ENCODE assay signal across 1 cellular context in genomic region chr17:43483674-43484551, GRCh38.
A peak's percentile ranks its signal among the peaks of the same experiment; 100 is the strongest.
TF ChIP-seq lines count a peak whose summit lies in the region.

Gene DHX8 (plus strand): TSS chr17:43483975. CDS start chr17:43484038, 63 bp downstream.

TF ChIP-seq in HepG2, 621 proteins besides CTCF, POLR2A, EP300 and RAD21 (continued from another document and continues in another):
- TF ChIP-seq TOPORS (CRISPR knock-in tag; IDR thresholded peaks at IDR 0.05) (peak; percentile 76; the same call in 1 of the 2 replicates), ZBTB14 (CRISPR knock-in tag; IDR thresholded peaks at IDR 0.05) (0 out of 2 replicates have a peak, but pooled peaks have one; percentile 65), TAF1 (CRISPR knock-in tag; IDR thresholded peaks at IDR 0.05) (peak; percentile 89), NAIF1 (CRISPR knock-in tag; IDR thresholded peaks at IDR 0.05; ENCODE audit: borderline replicate concordance) (peak; percentile 72; the same call in 1 of the 2 replicates), SALL2 (CRISPR knock-in tag; IDR thresholded peaks at IDR 0.05) (peak; percentile 98), HMG20A (CRISPR knock-in tag; IDR thresholded peaks at IDR 0.05; ENCODE audit: borderline replicate concordance) (no peak; the same call in 1 of the 2 replicates), ZNF20 (CRISPR knock-in tag; IDR thresholded peaks at IDR 0.05) (no peak), ZNF484 (CRISPR knock-in tag; IDR thresholded peaks at IDR 0.05; ENCODE audit: borderline replicate concordance, low read depth) (no peak), SMAD9 (CRISPR knock-in tag; IDR thresholded peaks at IDR 0.05) (peak; percentile 57; the same call in 1 of the 2 replicates), FOXC1 (CRISPR knock-in tag; IDR thresholded peaks at IDR 0.05; ENCODE audit: borderline replicate concordance) (peak; percentile 94; the same call in 1 of the 2 replicates), ZNF510 (CRISPR knock-in tag; IDR thresholded peaks at IDR 0.05; ENCODE audit: low read depth) (peak; percentile 89; the same call in 1 of the 2 replicates), MXI1 (IDR thresholded peaks at IDR 0.05; ENCODE audit: borderline replicate concordance, low read depth, low read length) (peak; percentile 93), ZFP37 (CRISPR knock-in tag; IDR thresholded peaks at IDR 0.05; ENCODE audit: borderline replicate concordance) (peak; percentile 87; the same call in 1 of the 2 replicates), ZNF674 (CRISPR knock-in tag; IDR thresholded peaks at IDR 0.05; ENCODE audit: low read depth) (no peak), ZNF280B (CRISPR knock-in tag; IDR thresholded peaks at IDR 0.05; ENCODE audit: borderline replicate concordance) (peak; percentile 61; the same call in 1 of the 2 replicates), MAZ (IDR thresholded peaks at IDR 0.05; ENCODE audit: borderline replicate concordance, low read depth, low read length) (peak; percentile 48; the same call in 1 of the 2 replicates), MAZ (CRISPR knock-in tag; IDR thresholded peaks at IDR 0.05; ENCODE audit: low read depth) (peak; percentile 92), IKZF1 (IDR thresholded peaks at IDR 0.05) (no peak), BHLHE40 (IDR thresholded peaks at IDR 0.05; ENCODE audit: low read length) (peak; percentile 58; the same call in 1 of the 2 replicates), ZNF17 (CRISPR knock-in tag; IDR thresholded peaks at IDR 0.05) (no peak), ZNF225 (CRISPR knock-in tag; IDR thresholded peaks at IDR 0.05) (peak; percentile 54; the same call in 1 of the 2 replicates), RFXANK (CRISPR knock-in tag; IDR thresholded peaks at IDR 0.05) (peak; percentile 92; the same call in 1 of the 2 replicates), CHD4 (IDR thresholded peaks at IDR 0.05; ENCODE audit: borderline replicate concordance, low read length) (no peak), RBAK (CRISPR knock-in tag; IDR thresholded peaks at IDR 0.05) (no peak), ZBTB7B (CRISPR knock-in tag; IDR thresholded peaks at IDR 0.05) (peak; percentile 96), PLRG1 (conservative IDR thresholded peaks at IDR 0.05) (no peak), GABPB1 (CRISPR knock-in tag; IDR thresholded peaks at IDR 0.05) (peak; percentile 99), RNF2 (conservative IDR thresholded peaks at IDR 0.05; ENCODE audit: low read depth) (0 out of 2 replicates have a peak, but pooled peaks have one; percentile 60), ZNF891 (CRISPR knock-in tag; IDR thresholded peaks at IDR 0.05) (peak; percentile 83)
- TF ChIP-seq, protein P1, sequence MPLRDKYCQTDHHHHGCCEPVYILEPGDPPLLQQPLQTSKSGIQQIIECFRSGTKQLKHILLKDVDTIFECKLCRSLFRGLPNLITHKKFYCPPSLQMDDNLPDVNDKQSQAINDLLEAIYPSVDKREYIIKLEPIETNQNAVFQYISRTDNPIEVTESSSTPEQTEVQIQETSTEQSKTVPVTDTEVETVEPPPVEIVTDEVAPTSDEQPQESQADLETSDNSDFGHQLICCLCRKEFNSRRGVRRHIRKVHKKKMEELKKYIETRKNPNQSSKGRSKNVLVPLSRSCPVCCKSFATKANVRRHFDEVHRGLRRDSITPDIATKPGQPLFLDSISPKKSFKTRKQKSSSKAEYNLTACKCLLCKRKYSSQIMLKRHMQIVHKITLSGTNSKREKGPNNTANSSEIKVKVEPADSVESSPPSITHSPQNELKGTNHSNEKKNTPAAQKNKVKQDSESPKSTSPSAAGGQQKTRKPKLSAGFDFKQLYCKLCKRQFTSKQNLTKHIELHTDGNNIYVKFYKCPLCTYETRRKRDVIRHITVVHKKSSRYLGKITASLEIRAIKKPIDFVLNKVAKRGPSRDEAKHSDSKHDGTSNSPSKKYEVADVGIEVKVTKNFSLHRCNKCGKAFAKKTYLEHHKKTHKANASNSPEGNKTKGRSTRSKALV (CRISPR knock-in tag; IDR thresholded peaks at IDR 0.05): peak; percentile 90; the same call in 1 of the 2 replicates
- TF ChIP-seq, protein P2, sequence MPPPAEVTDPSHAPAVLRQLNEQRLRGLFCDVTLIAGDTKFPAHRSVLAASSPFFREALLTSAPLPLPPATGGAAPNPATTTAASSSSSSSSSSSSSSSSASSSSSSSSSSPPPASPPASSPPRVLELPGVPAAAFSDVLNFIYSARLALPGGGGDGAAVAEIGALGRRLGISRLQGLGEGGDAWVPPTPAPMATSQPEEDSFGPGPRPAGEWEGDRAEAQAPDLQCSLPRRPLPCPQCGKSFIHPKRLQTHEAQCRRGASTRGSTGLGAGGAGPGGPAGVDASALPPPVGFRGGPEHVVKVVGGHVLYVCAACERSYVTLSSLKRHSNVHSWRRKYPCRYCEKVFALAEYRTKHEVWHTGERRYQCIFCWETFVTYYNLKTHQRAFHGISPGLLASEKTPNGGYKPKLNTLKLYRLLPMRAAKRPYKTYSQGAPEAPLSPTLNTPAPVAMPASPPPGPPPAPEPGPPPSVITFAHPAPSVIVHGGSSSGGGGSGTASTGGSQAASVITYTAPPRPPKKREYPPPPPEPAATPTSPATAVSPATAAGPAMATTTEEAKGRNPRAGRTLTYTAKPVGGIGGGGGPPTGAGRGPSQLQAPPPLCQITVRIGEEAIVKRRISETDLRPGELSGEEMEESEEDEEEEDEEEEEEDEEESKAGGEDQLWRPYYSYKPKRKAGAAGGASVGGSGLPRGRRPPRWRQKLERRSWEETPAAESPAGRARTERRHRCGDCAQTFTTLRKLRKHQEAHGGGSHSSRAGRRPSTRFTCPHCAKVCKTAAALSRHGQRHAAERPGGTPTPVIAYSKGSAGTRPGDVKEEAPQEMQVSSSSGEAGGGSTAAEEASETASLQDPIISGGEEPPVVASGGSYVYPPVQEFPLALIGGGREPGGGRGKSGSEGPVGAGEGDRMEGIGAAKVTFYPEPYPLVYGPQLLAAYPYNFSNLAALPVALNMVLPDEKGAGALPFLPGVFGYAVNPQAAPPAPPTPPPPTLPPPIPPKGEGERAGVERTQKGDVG (CRISPR knock-in tag; IDR thresholded peaks at IDR 0.05; ENCODE audit: borderline replicate concordance): peak; percentile 68; the same call in 1 of the 2 replicates
- TF ChIP-seq, protein P3, sequence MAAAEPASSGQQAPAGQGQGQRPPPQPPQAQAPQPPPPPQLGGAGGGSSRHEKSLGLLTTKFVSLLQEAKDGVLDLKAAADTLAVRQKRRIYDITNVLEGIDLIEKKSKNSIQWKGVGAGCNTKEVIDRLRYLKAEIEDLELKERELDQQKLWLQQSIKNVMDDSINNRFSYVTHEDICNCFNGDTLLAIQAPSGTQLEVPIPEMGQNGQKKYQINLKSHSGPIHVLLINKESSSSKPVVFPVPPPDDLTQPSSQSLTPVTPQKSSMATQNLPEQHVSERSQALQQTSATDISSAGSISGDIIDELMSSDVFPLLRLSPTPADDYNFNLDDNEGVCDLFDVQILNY (CRISPR knock-in tag; conservative IDR thresholded peaks at IDR 0.05): peak; percentile 48; the same call in 1 of the 2 replicates
- TF ChIP-seq, protein P4, sequence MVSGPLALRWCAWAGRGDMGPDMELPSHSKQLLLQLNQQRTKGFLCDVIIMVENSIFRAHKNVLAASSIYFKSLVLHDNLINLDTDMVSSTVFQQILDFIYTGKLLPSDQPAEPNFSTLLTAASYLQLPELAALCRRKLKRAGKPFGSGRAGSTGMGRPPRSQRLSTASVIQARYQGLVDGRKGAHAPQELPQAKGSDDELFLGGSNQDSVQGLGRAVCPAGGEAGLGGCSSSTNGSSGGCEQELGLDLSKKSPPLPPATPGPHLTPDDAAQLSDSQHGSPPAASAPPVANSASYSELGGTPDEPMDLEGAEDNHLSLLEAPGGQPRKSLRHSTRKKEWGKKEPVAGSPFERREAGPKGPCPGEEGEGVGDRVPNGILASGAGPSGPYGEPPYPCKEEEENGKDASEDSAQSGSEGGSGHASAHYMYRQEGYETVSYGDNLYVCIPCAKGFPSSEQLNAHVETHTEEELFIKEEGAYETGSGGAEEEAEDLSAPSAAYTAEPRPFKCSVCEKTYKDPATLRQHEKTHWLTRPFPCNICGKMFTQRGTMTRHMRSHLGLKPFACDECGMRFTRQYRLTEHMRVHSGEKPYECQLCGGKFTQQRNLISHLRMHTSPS (CRISPR knock-in tag; IDR thresholded peaks at IDR 0.05; ENCODE audit: low read depth): peak; percentile 59; the same call in 1 of the 2 replicates
- TF ChIP-seq, protein P5, sequence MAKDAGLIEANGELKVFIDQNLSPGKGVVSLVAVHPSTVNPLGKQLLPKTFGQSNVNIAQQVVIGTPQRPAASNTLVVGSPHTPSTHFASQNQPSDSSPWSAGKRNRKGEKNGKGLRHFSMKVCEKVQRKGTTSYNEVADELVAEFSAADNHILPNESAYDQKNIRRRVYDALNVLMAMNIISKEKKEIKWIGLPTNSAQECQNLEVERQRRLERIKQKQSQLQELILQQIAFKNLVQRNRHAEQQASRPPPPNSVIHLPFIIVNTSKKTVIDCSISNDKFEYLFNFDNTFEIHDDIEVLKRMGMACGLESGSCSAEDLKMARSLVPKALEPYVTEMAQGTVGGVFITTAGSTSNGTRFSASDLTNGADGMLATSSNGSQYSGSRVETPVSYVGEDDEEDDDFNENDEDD (CRISPR knock-in tag; IDR thresholded peaks at IDR 0.05; ENCODE audit: borderline replicate concordance): peak; percentile 45; the same call in 1 of the 2 replicates
- TF ChIP-seq, protein P6, sequence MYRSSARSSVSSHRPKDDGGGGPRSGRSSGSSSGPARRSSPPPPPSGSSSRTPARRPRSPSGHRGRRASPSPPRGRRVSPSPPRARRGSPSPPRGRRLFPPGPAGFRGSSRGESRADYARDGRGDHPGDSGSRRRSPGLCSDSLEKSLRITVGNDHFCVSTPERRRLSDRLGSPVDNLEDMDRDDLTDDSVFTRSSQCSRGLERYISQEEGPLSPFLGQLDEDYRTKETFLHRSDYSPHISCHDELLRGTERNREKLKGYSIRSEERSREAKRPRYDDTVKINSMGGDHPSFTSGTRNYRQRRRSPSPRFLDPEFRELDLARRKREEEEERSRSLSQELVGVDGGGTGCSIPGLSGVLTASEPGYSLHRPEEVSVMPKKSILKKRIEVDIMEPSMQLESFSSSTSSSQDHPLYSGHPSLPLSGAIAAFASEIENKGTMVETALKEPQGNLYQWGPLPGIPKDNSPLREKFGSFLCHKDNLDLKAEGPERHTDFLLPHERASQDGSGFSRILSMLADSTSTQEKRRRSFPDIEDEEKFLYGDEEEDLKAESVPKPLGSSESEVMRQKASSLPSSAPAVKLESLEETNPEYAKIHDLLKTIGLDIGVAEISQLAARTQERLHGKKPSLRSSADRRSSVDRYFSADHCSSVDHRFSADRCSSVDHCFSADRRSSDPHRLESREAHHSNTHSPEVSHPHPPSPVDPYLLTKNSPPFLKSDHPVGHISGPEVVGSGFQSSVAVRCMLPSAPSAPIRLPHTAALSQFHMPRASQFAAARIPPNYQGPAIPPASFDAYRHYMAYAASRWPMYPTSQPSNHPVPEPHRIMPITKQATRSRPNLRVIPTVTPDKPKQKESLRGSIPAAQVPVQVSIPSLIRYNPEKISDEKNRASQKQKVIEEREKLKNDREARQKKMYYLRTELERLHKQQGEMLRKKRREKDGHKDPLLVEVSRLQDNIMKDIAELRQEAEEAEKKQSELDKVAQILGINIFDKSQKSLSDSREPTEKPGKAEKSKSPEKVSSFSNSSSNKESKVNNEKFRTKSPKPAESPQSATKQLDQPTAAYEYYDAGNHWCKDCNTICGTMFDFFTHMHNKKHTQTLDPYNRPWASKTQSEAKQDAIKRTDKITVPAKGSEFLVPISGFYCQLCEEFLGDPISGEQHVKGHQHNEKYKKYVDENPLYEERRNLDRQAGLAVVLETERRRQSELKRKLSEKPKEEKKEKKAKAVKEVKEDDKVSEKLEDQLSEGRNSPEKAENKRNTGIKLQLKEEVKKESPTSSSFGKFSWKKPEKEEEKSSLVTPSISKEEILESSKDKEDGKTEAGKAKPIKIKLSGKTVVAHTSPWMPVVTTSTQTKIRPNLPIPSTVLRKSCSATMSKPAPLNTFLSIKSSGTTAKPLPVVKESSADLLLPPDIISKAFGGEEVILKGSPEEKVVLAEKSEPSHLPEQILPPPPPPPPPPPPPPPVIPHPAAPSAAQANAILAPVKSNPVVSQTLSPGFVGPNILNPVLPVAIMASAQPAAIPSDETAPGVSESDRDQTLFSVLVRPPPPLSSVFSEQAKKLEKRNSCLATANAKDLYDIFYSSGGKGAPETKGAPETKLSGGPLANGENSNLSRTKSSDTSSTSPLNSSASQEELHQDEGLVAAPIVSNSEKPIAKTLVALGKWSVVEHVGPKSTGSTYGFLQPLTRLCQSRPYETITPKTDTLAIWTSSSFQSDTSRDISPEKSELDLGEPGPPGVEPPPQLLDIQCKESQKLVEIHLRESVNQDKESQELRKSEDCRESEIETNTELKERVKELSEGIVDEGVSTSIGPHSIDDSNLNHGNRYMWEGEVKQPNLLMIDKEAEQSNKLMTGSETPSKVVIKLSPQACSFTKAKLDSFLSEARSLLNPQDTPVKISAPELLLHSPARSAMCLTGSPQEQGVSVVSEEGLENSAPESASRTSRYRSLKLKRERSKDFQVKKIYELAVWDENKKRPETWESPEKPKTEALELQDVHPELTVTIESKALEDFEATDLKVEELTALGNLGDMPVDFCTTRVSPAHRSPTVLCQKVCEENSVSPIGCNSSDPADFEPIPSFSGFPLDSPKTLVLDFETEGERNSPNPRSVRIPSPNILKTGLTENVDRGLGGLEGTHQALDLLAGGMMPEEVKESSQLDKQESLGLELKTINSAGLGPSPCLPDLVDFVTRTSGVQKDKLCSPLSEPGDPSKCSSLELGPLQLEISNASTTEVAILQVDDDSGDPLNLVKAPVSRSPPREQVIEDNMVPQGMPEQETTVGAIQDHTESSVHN (CRISPR knock-in tag; IDR thresholded peaks at IDR 0.05): peak; percentile 86; the same call in 1 of the 2 replicates
- TF ChIP-seq, protein P7, sequence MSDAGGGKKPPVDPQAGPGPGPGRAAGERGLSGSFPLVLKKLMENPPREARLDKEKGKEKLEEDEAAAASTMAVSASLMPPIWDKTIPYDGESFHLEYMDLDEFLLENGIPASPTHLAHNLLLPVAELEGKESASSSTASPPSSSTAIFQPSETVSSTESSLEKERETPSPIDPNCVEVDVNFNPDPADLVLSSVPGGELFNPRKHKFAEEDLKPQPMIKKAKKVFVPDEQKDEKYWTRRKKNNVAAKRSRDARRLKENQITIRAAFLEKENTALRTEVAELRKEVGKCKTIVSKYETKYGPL (CRISPR knock-in tag; IDR thresholded peaks at IDR 0.05): peak; percentile 51; the same call in 1 of the 2 replicates
- TF ChIP-seq, protein P8, sequence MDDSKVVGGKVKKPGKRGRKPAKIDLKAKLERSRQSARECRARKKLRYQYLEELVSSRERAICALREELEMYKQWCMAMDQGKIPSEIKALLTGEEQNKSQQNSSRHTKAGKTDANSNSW (CRISPR knock-in tag; IDR thresholded peaks at IDR 0.05; ENCODE audit: borderline replicate concordance): no peak
